ENCODE assay signal across 17 cellular contexts in genomic region chr6:135627092-135627715, GRCh38.
DNase-seq lines count a peak whose midpoint lies in the region; ATAC-seq lines count a peak whose summit lies in the region.
"Had no signal": no experiment of that assay in that cellular context is flagged by ENCODE, and none has a peak within 500 bp of the region (broad histone marks: within the 10 kb centered on the region; RNA-seq: fewer than 3 reads in every experiment).

No MANE protein-coding gene starts in this region.

- peaks cover 10% of the 10 kb centered on the region for H3K4me1 Mint-ChIP-seq in stimulated activated memory B cell treated with anti-CD40 and anti-IgM and Interleukin-4, amounts not matched to agents 10 μg/mL and 1 μg/mL and 100 μg/mL, for 72 hours

- peak; percentile 84 for ATAC-seq in GM19043 (IDR thresholded peaks at IDR 0.05; ENCODE audit: low read depth, unreplicated experiment)
- ATAC-seq in GM21619 (IDR thresholded peaks at IDR 0.05; ENCODE audit: unreplicated experiment) = peak; percentile 98
- peak; percentile 89 for ATAC-seq in HG03196 (IDR thresholded peaks at IDR 0.05; ENCODE audit: unreplicated experiment)
- no peak for ATAC-seq in stimulated activated memory B cell treated with anti-CD40 and anti-IgM and Interleukin-4, amounts not matched to agents 10 μg/mL and 1 μg/mL and 100 μg/mL, for 72 hours
- ATAC-seq: HCT116, SK-N-SH treated with all-trans-retinoic acid at 6 μM for 48 hours had no signal

- no peak overlapping the region for H3K4me3 Mint-ChIP-seq in stimulated activated memory B cell treated with anti-CD40 and anti-IgM and Interleukin-4, amounts not matched to agents 10 μg/mL and 1 μg/mL and 100 μg/mL, for 72 hours
- H3K4me3 Mint-ChIP-seq: mesothelial cell of epicardium had no signal

- H3K9me3 Mint-ChIP-seq in stimulated activated memory B cell treated with anti-CD40 and anti-IgM and Interleukin-4, amounts not matched to agents 10 μg/mL and 1 μg/mL and 100 μg/mL, for 72 hours = no peaks in the 10 kb centered on the region

- H3K36me3 Mint-ChIP-seq in stimulated activated memory B cell treated with anti-CD40 and anti-IgM and Interleukin-4, amounts not matched to agents 10 μg/mL and 1 μg/mL and 100 μg/mL, for 72 hours = no peaks in the 10 kb centered on the region
- H3K36me3 Mint-ChIP-seq: mesothelial cell of epicardium had no signal

- DNase-seq in kidney tubule cell (ENCODE audit: low spot score) (peak; percentile 71), KG1 (lab: John Stamatoyannopoulos, UW) (no peak), NAMALWA (ENCODE audit: low spot score) (no peak)
- DNase-seq: activated CD4-positive, alpha-beta T cell treated with anti-CD3 and anti-CD28 coated beads for 1 hour; activated effector memory CD4-positive, alpha-beta T cell treated with anti-CD3 and anti-CD28 coated beads, Interleukin-2, amount 50 U/mL, for 16 hours; Caco-2; hippocampal formation; NCI-H187 treated with DMSO at 0.1 percent for 48 hours; posterior cingulate gyrus; stimulated activated CD4-positive, alpha-beta T cell treated with anti-CD3 and anti-CD28 coated beads, Interleukin-4, amount 100 ng/mL, for 1 hour had no signal

- peaks cover 32% of the 10 kb centered on the region for H3K27me3 Mint-ChIP-seq in stimulated activated memory B cell treated with anti-CD40 and anti-IgM and Interleukin-4, amounts not matched to agents 10 μg/mL and 1 μg/mL and 100 μg/mL, for 72 hours

- H3K27ac Mint-ChIP-seq in stimulated activated memory B cell treated with anti-CD40 and anti-IgM and Interleukin-4, amounts not matched to agents 10 μg/mL and 1 μg/mL and 100 μg/mL, for 72 hours = no peak overlapping the region
- H3K27ac Mint-ChIP-seq: mesothelial cell of epicardium had no signal
